In the genomic region with DNA sequence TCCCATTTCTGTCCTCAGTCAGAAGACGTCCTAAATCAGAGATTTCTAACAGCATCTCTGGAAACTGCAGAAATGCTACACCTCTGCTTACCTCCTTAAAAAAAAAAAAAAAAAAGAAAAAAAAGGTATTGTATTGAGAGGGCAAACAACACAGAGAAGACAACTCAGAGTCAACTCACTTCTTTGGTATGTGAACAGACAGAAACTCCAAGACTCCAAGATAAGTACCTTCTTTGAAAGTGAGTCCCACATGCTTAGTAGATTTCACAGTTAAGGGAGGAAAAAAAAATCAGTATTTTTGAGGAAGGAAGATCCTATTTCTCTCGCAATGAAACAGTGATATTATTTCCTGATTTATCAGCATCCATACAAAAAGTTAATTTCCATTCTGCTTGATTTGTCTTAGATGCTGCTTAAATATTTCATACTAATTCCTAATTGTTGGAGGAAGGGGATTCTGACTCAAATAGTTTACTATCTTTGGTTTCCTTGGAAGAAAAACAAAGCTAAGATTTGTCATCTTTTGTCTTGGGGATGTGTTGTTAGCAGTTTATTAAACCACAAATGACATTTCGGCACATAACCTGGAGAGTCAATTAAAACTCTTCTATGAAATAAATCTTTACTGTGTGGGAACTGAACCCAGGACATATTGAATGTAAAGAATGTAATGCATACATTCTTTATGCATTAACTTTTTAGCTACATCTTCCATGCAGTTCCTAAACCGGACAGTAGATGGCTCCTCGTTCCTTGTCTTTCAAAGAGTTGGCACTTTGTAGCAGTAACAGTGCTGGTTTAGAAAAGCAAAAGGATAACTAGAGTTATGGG, we compare ENCODE assay signal across 9 cellular contexts. TPM values are rescaled to one million over a fixed set of nuclear protein-coding genes. Genes with fewer than 3 reads are reported as not detected.
DNase-seq lines count a peak whose midpoint lies in the region; ATAC-seq, FAIRE-seq and TF ChIP-seq lines count a peak whose summit lies in the region.
"Had no signal": no experiment of that assay in that cellular context is flagged by ENCODE, and none has a peak within 500 bp of the region (broad histone marks: within the 10 kb centered on the region; RNA-seq: fewer than 3 reads in every experiment).

No MANE protein-coding gene starts in this region.

- H3K9me3 Mint-ChIP-seq in IgD-negative memory B cell: no peaks in the 10 kb centered on the region
- H3K9me3 Mint-ChIP-seq: activated naive CD8-positive, alpha-beta T cell treated with anti-CD3 and anti-CD28 coated beads, Interleukin-2, amount 10 ng/mL, durations not matched to agents 7 days and 5 days had no signal

- DNase-seq in D721Med (ENCODE audit: insufficient read length, low spot score): no peak
- peak; percentile 21 for DNase-seq in activated effector memory CD4-positive, alpha-beta T cell treated with Interleukin-2 at 50 U/mL for 16 hours
- DNase-seq in foreskin keratinocyte: peak; percentile 86 to 94
- DNase-seq in posterior cingulate gyrus: peak in 6 of 10 donors; percentile 43 to 84 (median 68)
- DNase-seq: activated naive CD8-positive, alpha-beta T cell treated with anti-CD3 and anti-CD28 coated beads, Interleukin-2, amount 10 ng/mL, durations not matched to agents 7 days and 5 days had no signal

- ATAC-seq in foreskin keratinocyte: peak; percentile 76
- ATAC-seq in GM18909 (IDR thresholded peaks at IDR 0.05; ENCODE audit: poor library complexity, unreplicated experiment): no peak
- ATAC-seq in GM18867 (IDR thresholded peaks at IDR 0.05; ENCODE audit: unreplicated experiment): no peak

- peak overlapping the region in 1 of 4 donors; percentile 16 for H3K4me3 Mint-ChIP-seq in IgD-negative memory B cell
- H3K4me3 Mint-ChIP-seq: activated naive CD8-positive, alpha-beta T cell treated with anti-CD3 and anti-CD28 coated beads, Interleukin-2, amount 10 ng/mL, durations not matched to agents 7 days and 5 days had no signal

- H3K27ac Mint-ChIP-seq in IgD-negative memory B cell: peak overlapping the region in 2 of 3 donors; percentile 2
- H3K27ac Mint-ChIP-seq: activated naive CD8-positive, alpha-beta T cell treated with anti-CD3 and anti-CD28 coated beads, Interleukin-2, amount 10 ng/mL, durations not matched to agents 7 days and 5 days had no signal

- no peaks in the 10 kb centered on the region for H3K36me3 Mint-ChIP-seq in IgD-negative memory B cell
- H3K36me3 Mint-ChIP-seq: activated naive CD8-positive, alpha-beta T cell treated with anti-CD3 and anti-CD28 coated beads, Interleukin-2, amount 10 ng/mL, durations not matched to agents 7 days and 5 days had no signal

- peak overlapping the region; percentile 93 for H3K27ac ChIP-seq in foreskin keratinocyte

- peak; percentile 99 for FAIRE-seq in D721Med (lab: Jason Lieb, UNC)

- H3K4me1 ChIP-seq in foreskin keratinocyte: peaks cover 14% of the 10 kb centered on the region

- peaks cover 21 to 38% (median 25%) of the 10 kb centered on the region in 3 donors for H3K4me1 Mint-ChIP-seq in IgD-negative memory B cell

- no peaks in the 10 kb centered on the region for H3K27me3 ChIP-seq in foreskin keratinocyte

- H3K27me3 Mint-ChIP-seq in IgD-negative memory B cell: no peaks in the 10 kb centered on the region
- H3K27me3 Mint-ChIP-seq: activated naive CD8-positive, alpha-beta T cell treated with anti-CD3 and anti-CD28 coated beads, Interleukin-2, amount 10 ng/mL, durations not matched to agents 7 days and 5 days had no signal

- intact Hi-C loops in posterior cingulate gyrus (cut with DNase I): loop anchor here (1.0 to 10.0 kb wide), 5 partner anchors 40 to 800 kb away; no protein-coding TSS in a partner anchor

- TF ChIP-seq CTCF in D721Med (IDR thresholded peaks at IDR 0.05; ENCODE audit: insufficient read depth, missing control alignments): peak; percentile 98
- peak; percentile 96 for TF ChIP-seq CTCF in foreskin keratinocyte (conservative IDR thresholded peaks at IDR 0.05)

TF ChIP-seq in PFSK-1, 5 proteins besides CTCF, POLR2A, EP300 and RAD21:
- TF ChIP-seq TAF1 (IDR thresholded peaks at IDR 0.05; ENCODE audit: borderline replicate concordance, insufficient read depth, low read length): peak; percentile 22; the same call in 1 of the 2 replicates
- TF ChIP-seq REST (IDR thresholded peaks at IDR 0.05; ENCODE audit: insufficient read depth in 1 of 2, low read depth in 2 of 2, low read length in 2 of 2): no peak

RNA-seq across cellular contexts. Expression of gene RASGEF1B, which starts 4.7 kb away (rescaled TPM):
- 17.5 TPM for polyA plus RNA-seq in IgD-negative memory B cell
- polyA plus RNA-seq in PFSK-1 (2012; ENCODE audit: insufficient read length, low read depth): not detected
- 0.56 and 0.65 TPM in 2 replicates for total RNA-seq in foreskin keratinocyte
- polyA plus RNA-seq in foreskin keratinocyte: 0.10 and 0.26 TPM in 2 replicates

Comparison
In these comparisons a context has a peak if more than half of its experiments do, and no peak if none do; other contexts are left out.
1. RNA of gene RASGEF1B, which starts 4.7 kb away (polyA plus RNA-seq): 17.5 TPM in IgD-negative memory B cell (single experiment); 0.10 to 0.26 TPM in foreskin keratinocyte; every median in the first group is over 10 times any median in the second.